Comparison of ENCODE assay signal across 8 cellular contexts in the genomic region with DNA sequence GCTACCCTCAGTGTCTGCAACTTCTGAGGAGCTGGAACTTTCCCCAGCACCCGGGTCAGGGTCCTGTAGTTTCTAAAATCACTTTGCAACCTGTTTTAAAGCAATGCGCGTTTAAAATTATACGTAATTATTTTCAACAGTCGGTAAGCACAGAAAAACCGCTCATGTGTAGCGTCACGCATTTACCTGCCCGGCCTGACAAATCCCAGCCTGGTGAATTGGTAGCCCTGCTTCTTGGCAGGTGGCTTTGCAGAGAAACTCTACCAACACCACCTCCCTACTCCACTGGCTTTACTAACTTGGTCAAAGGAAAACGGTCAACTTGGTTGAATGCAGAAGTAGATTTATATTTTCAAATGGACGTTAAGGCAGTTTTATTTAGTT. TPM values are rescaled to one million over a fixed set of nuclear protein-coding genes. Genes with fewer than 3 reads are reported as not detected.
DNase-seq lines count a peak whose midpoint lies in the region; ATAC-seq and TF ChIP-seq lines count a peak whose summit lies in the region.

No MANE protein-coding gene starts in this region.

- H3K4me3 ChIP-seq in CD8-positive, alpha-beta memory T cell (ENCODE audit: low read length): peak overlapping the region; percentile 5
- H3K4me3 ChIP-seq in ovary: peak overlapping the region; percentile 43

- intact Hi-C loops in ovary (cut with DNase I): no loop called here

- H3K27me3 Mint-ChIP-seq in CD8-positive, alpha-beta memory T cell: peaks cover 9 to 57% of the 10 kb centered on the region in 2 donors
- H3K27me3 Mint-ChIP-seq in endothelial cell (ENCODE audit: unreplicated experiment): peaks cover 3% of the 10 kb centered on the region

- no peak for TF ChIP-seq EP300 in ovary (IDR thresholded peaks at IDR 0.05)

- CTCF ChIA-PET in CD8-positive, alpha-beta memory T cell (lab: Charles Lee): no interaction called here

- POLR2A ChIA-PET in CD8-positive, alpha-beta memory T cell (lab: Charles Lee): no interaction called here

- peak; percentile 1 for ATAC-seq in GM21447 (IDR thresholded peaks at IDR 0.05; ENCODE audit: unreplicated experiment)

- TF ChIP-seq CTCF in endothelial cell (IDR thresholded peaks at IDR 0.05; ENCODE audit: unreplicated experiment): no peak
- TF ChIP-seq CTCF in ovary (IDR thresholded peaks at IDR 0.05): no peak

- no peak overlapping the region for H3K27ac ChIP-seq in CD8-positive, alpha-beta memory T cell (ENCODE audit: low read depth, low read length)
- no peak overlapping the region for H3K27ac ChIP-seq in ovary

- peaks cover 5 to 11% (median 6%) of the 10 kb centered on the region in 3 donors for H3K4me1 Mint-ChIP-seq in CD8-positive, alpha-beta memory T cell
- peaks cover 7% of the 10 kb centered on the region for H3K4me1 Mint-ChIP-seq in endothelial cell (ENCODE audit: unreplicated experiment)

- no peak for DNase-seq in CD8-positive, alpha-beta memory T cell
- DNase-seq in NCI-H2196 (lab: John Stamatoyannopoulos, UW; ENCODE audit: unreplicated experiment) (peak; percentile 31), endothelial cell (ENCODE audit: low spot score) (no peak), ovary (no peak), NCI-H1694 (lab: John Stamatoyannopoulos, UW) (no peak), glomerular visceral epithelial cell (ENCODE audit: extremely low spot score) (no peak), D341Med (ENCODE audit: low spot score) (no peak)

- peaks cover 0 to 5% (median 2%) of the 10 kb centered on the region in 5 donors for H3K9me3 Mint-ChIP-seq in CD8-positive, alpha-beta memory T cell
- no peaks in the 10 kb centered on the region for H3K9me3 Mint-ChIP-seq in endothelial cell (ENCODE audit: unreplicated experiment)

- no peaks in the 10 kb centered on the region for H3K4me1 ChIP-seq in CD8-positive, alpha-beta memory T cell (ENCODE audit: insufficient read depth, low read length)
- H3K4me1 ChIP-seq in ovary (ENCODE audit: insufficient read depth): no peaks in the 10 kb centered on the region

- no peak overlapping the region for H3K27ac Mint-ChIP-seq in CD8-positive, alpha-beta memory T cell
- H3K27ac Mint-ChIP-seq in endothelial cell (ENCODE audit: unreplicated experiment): no peak overlapping the region

- H3K4me3 Mint-ChIP-seq in CD8-positive, alpha-beta memory T cell: peak overlapping the region in 6 of 7 donors; percentile 55 to 83 (median 74)
- peak overlapping the region; percentile 77 for H3K4me3 Mint-ChIP-seq in endothelial cell (ENCODE audit: unreplicated experiment)

- peaks cover 0 to 8% (median 0%) of the 10 kb centered on the region in 3 donors for H3K36me3 Mint-ChIP-seq in CD8-positive, alpha-beta memory T cell
- peaks cover 4% of the 10 kb centered on the region for H3K36me3 Mint-ChIP-seq in endothelial cell (ENCODE audit: low read depth, unreplicated experiment)

- no peak for TF ChIP-seq POLR2A in ovary (IDR thresholded peaks at IDR 0.05)

- H3K36me3 ChIP-seq in CD8-positive, alpha-beta memory T cell (ENCODE audit: insufficient read depth, low read length): no peaks in the 10 kb centered on the region
- H3K36me3 ChIP-seq in ovary: no peaks in the 10 kb centered on the region

- WGBS in ovary, 3 donors: 48 to 65% (median 52%) methylated on average over 11 of the region's 11 CpGs

- no peaks in the 10 kb centered on the region for H3K9me3 ChIP-seq in CD8-positive, alpha-beta memory T cell (ENCODE audit: low read length)
- H3K9me3 ChIP-seq in ovary: no peaks in the 10 kb centered on the region

- peaks cover 7% of the 10 kb centered on the region for H3K27me3 ChIP-seq in CD8-positive, alpha-beta memory T cell (ENCODE audit: insufficient read depth, low read length, poor library complexity, severe bottlenecking)
- no peaks in the 10 kb centered on the region for H3K27me3 ChIP-seq in ovary

RNA-seq across cellular contexts. Expression of gene BANK1, which starts 0.7 kb away (rescaled TPM):
- total RNA-seq in CD8-positive, alpha-beta memory T cell: not detected
- polyA plus RNA-seq in CD8-positive, alpha-beta memory T cell: 0.74 TPM
- total RNA-seq in endothelial cell (ENCODE audit: unreplicated experiment): 3.7 TPM
- total RNA-seq in ovary: 1 to 10 TPM in 2 of 7 donors, under 1 TPM in 5; 0.10 to 3.7 (median 0.36) TPM
- 1 to 10 TPM in 1 of 2 donors, under 1 TPM in 1; 0.10 to 1.0 TPM for polyA plus RNA-seq in ovary
